In the genomic region with DNA sequence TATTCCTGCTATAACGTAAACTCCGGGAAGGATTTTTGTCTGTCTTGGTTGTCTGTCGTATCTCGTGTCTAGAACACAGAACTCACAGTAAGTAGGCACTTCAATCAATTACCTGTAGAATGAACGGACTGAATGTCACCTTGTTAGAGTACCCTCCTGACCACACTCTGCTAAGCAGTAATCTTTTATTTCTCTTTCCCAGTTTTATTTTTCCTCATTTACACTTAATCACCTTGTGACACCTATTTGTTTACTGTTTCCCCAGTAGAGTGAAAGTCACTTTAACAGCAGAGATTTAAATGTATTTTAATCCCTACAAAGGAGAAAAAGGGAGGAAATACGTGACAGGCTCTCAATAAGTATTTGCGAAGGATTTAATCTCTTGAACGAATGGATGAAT, we compare ENCODE assay signal across 8 cellular contexts. TPM values are rescaled to one million over a fixed set of nuclear protein-coding genes. Genes with fewer than 3 reads are reported as not detected.
DNase-seq lines count a peak whose midpoint lies in the region; ATAC-seq and TF ChIP-seq lines count a peak whose summit lies in the region.

No MANE protein-coding gene starts in this region.

- no peak for TF ChIP-seq CTCF in stomach (IDR thresholded peaks at IDR 0.05)

- peak overlapping the region; percentile 78 for H3K4me3 Mint-ChIP-seq in T-helper 17 cell

- TF ChIP-seq EP300 in stomach (IDR thresholded peaks at IDR 0.05), result no peak

- H3K4me3 ChIP-seq in right cardiac atrium (ENCODE audit: low read length) (peak overlapping the region; percentile 93), stomach (peak overlapping the region; percentile 77 to 99 (median 84))

- no peak overlapping the region for H3K27ac ChIP-seq in right cardiac atrium (ENCODE audit: low read length)
- peak overlapping the region; percentile 91 to 97 (median 94) for H3K27ac ChIP-seq in stomach

- no peaks in the 10 kb centered on the region for H3K36me3 ChIP-seq in stomach

- DNase-seq in NCI-H2227 (lab: John Stamatoyannopoulos, UW; ENCODE audit: unreplicated experiment), result peak; percentile 40
- no peak for DNase-seq in NCI-H2227 treated with DMSO at 0.1 percent for 48 hours (lab: John Stamatoyannopoulos, UW)
- DNase-seq in T-helper 17 cell, result no peak
- no peak for DNase-seq in right cardiac atrium
- DNase-seq in stomach, result no peak
- no peak for DNase-seq in hepatic stellate cell (ENCODE audit: low spot score)

- no peaks in the 10 kb centered on the region for H3K9me3 ChIP-seq in T-helper 17 cell (ENCODE audit: control insufficient read depth, low read length, poor library complexity, severe bottlenecking)
- H3K9me3 ChIP-seq in right cardiac atrium (ENCODE audit: control insufficient read depth, low read length), result no peaks in the 10 kb centered on the region
- H3K9me3 ChIP-seq in stomach, result no peaks in the 10 kb centered on the region

- peak overlapping the region; percentile 32 for H3K27ac Mint-ChIP-seq in T-helper 17 cell

- H3K27me3 ChIP-seq in right cardiac atrium (ENCODE audit: control insufficient read depth, insufficient read depth) (no peaks in the 10 kb centered on the region), stomach (no peaks in the 10 kb centered on the region)

- ATAC-seq in T-helper 17 cell (no peak), right cardiac atrium (no peak), HG03097 (IDR thresholded peaks at IDR 0.05; ENCODE audit: low FRiP score, unreplicated experiment) (no peak), HG03439 (IDR thresholded peaks at IDR 0.05; ENCODE audit: unreplicated experiment) (no peak)

- H3K4me1 Mint-ChIP-seq in T-helper 17 cell, result peaks cover 18% of the 10 kb centered on the region

- peaks cover 3% of the 10 kb centered on the region for H3K36me3 Mint-ChIP-seq in T-helper 17 cell (ENCODE audit: low read depth)

- no peaks in the 10 kb centered on the region for H3K4me1 ChIP-seq in right cardiac atrium (ENCODE audit: control insufficient read depth, insufficient read depth, low read length)
- peaks cover 0 to 38% (median 29%) of the 10 kb centered on the region in 4 donors for H3K4me1 ChIP-seq in stomach

- intact Hi-C loops in right cardiac atrium (cut with DNase I), result no loop called here
- intact Hi-C loops in stomach (cut with DNase I; ENCODE audit: low total_unique reads), result no loop called here

- TF ChIP-seq POLR2A in stomach (IDR thresholded peaks at IDR 0.05), result no peak

- no peaks in the 10 kb centered on the region for H3K27me3 Mint-ChIP-seq in T-helper 17 cell

- WGBS in right cardiac atrium, result 31% methylated on average over 8 of the region's 8 CpGs
- WGBS in stomach, 5 donors, result 13 to 21% (median 14%) methylated on average over 8 of the region's 8 CpGs

RNA-seq across cellular contexts. Expression of a gene that starts 0.5 kb away (rescaled TPM):
- total RNA-seq in T-helper 17 cell (1 to 10 TPM; 2.7 to 2.8 TPM), right cardiac atrium (10 to 100 TPM; 14.2 to 19.9 (median 15.8) TPM), stomach (10 to 100 TPM; 28.4 to 64.5 (median 44.3) TPM)
- polyA plus RNA-seq in right cardiac atrium (2.5 TPM), stomach (10 to 100 TPM in 1 of 3 donors, 1 to 10 TPM in 2; 5.3 to 13.4 (median 7.3) TPM)
